31 cellular contexts compared by ENCODE assay signal in the genomic region with DNA sequence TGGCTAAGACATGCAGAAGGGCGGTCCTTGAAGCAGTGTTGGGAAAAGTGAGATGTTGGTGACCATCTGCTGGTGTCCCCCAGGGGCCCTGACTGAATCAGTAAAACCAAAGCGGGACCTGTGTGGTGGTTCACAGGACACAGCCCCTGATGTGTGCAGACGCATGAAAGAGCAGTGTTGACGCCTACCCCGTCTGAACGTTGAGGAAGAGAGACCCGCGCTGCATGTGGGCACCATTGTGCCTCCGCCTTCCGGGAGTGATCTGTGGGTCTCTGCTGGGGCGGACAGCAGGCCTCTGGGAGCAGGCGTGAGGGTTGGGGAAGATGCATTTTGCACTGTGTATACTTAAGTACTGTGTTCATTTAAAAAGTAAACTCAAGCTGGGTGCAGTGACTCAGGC.
"Had no signal": no experiment of that assay in that cellular context is flagged by ENCODE, and none has a peak within 500 bp of the region (broad histone marks: within the 10 kb centered on the region; RNA-seq: fewer than 3 reads in every experiment).

No MANE protein-coding gene starts in this region.

- H3K27ac ChIP-seq: ascending aorta, cardiac muscle cell, PC-9, RWPE1, SJCRH30, SK-N-MC had no signal

- H3K4me1 Mint-ChIP-seq: activated T-helper 17 cell treated with anti-CD3 and anti-CD28 coated beads, Interleukin-2, amount 50 U/mL, for 72 hours had no signal

- H3K4me3 Mint-ChIP-seq: activated CD4-positive, alpha-beta T cell treated with anti-CD3 and anti-CD28 coated beads, Interleukin-2, amount 10 ng/mL, durations not matched to agents 24 days and 14 days; activated naive CD8-positive, alpha-beta T cell treated with anti-CD3 and anti-CD28 coated beads for 36 hours; activated T-cell treated with anti-CD3 and anti-CD28 coated beads, Interleukin-2, amount 50 U/mL, for 72 hours; activated T-helper 17 cell treated with anti-CD3 and anti-CD28 coated beads, Interleukin-2, amount 50 U/mL, for 72 hours; T-helper 1 cell treated with Interleukin-12 subunit alpha and Interleukin-12 subunit beta and Interleukin-4 antibody, amounts not matched to agents 30 μg/mL and 1 μg/mL, for 36 hours; T-helper 2 cell treated with Interferon-gamma antibody and Interleukin-4, amounts not matched to agents 5 μg/mL and 100 μg/mL, for 36 hours had no signal

- H3K9me3 ChIP-seq: ascending aorta, SJCRH30 had no signal

- DNase-seq: activated CD4-positive, alpha-beta T cell treated with anti-CD3 and anti-CD28 coated beads, Interleukin-2, amount 10 ng/mL, durations not matched to agents 24 days and 14 days; activated CD4-positive, alpha-beta T cell treated with anti-CD3 and anti-CD28 coated beads, Interleukin-2, amount 50 U/mL, for 4 hours; activated CD8-positive, alpha-beta memory T cell treated with anti-CD3 and anti-CD28 coated beads, Interleukin-2, amount 50 U/mL, for 4 hours; activated effector memory CD4-positive, alpha-beta T cell treated with anti-CD3 and anti-CD28 coated beads, Interleukin-2, amount 50 U/mL, for 16 hours; activated naive CD4-positive, alpha-beta T cell; activated naive CD4-positive, alpha-beta T cell treated with anti-CD3 and anti-CD28 coated beads, Interleukin-2, amount 50 U/mL, for 16 hours; activated naive CD8-positive, alpha-beta T cell treated with anti-CD3 and anti-CD28 coated beads for 36 hours; activated T-cell treated with anti-CD3 and anti-CD28 coated beads, Interleukin-2, amount 50 U/mL, for 72 hours; amniotic stem cell; NCI-H1092 treated with DMSO at 0.1 percent for 48 hours; NCI-H1417; NCI-H146; NCI-H187; NCI-H2029 treated with DMSO at 0.1 percent for 48 hours; NCI-H2107; NCI-H2171; NCI-H510A; NCI-H526; NCI-H748 treated with DMSO at 0.1 percent for 48 hours; NK-92 treated with Interleukin-12 subunit alpha and Interleukin-12 subunit beta, amount 100 ng/mL, for 24 hours; PC-9; SHP77; SJCRH30 had no signal

- H3K9me3 Mint-ChIP-seq: activated CD4-positive, alpha-beta T cell treated with anti-CD3 and anti-CD28 coated beads, Interleukin-2, amount 10 ng/mL, durations not matched to agents 24 days and 14 days; activated naive CD8-positive, alpha-beta T cell treated with anti-CD3 and anti-CD28 coated beads for 36 hours; activated T-cell treated with anti-CD3 and anti-CD28 coated beads, Interleukin-2, amount 50 U/mL, for 72 hours; activated T-helper 17 cell treated with anti-CD3 and anti-CD28 coated beads, Interleukin-2, amount 50 U/mL, for 72 hours; T-helper 1 cell treated with Interleukin-12 subunit alpha and Interleukin-12 subunit beta and Interleukin-4 antibody, amounts not matched to agents 30 μg/mL and 1 μg/mL, for 36 hours; T-helper 2 cell treated with Interferon-gamma antibody and Interleukin-4, amounts not matched to agents 5 μg/mL and 100 μg/mL, for 36 hours had no signal

- H3K27ac Mint-ChIP-seq: activated CD4-positive, alpha-beta T cell treated with anti-CD3 and anti-CD28 coated beads, Interleukin-2, amount 10 ng/mL, durations not matched to agents 24 days and 14 days; activated naive CD8-positive, alpha-beta T cell treated with anti-CD3 and anti-CD28 coated beads for 36 hours; activated T-cell treated with anti-CD3 and anti-CD28 coated beads, Interleukin-2, amount 50 U/mL, for 72 hours; activated T-helper 17 cell treated with anti-CD3 and anti-CD28 coated beads, Interleukin-2, amount 50 U/mL, for 72 hours; T-helper 1 cell treated with Interleukin-12 subunit alpha and Interleukin-12 subunit beta and Interleukin-4 antibody, amounts not matched to agents 30 μg/mL and 1 μg/mL, for 36 hours; T-helper 2 cell treated with Interferon-gamma antibody and Interleukin-4, amounts not matched to agents 5 μg/mL and 100 μg/mL, for 36 hours had no signal

- H3K36me3 ChIP-seq: SJCRH30 had no signal

- H3K4me1 ChIP-seq: ascending aorta, SJCRH30 had no signal

- H3K4me3 ChIP-seq: ascending aorta, cardiac muscle cell, K562, PC-9, SJCRH30, SK-N-MC had no signal

- H3K27me3 ChIP-seq: ascending aorta, cardiac muscle cell, SJCRH30 had no signal

- H3K27me3 Mint-ChIP-seq: activated CD4-positive, alpha-beta T cell treated with anti-CD3 and anti-CD28 coated beads, Interleukin-2, amount 10 ng/mL, durations not matched to agents 24 days and 14 days; activated naive CD8-positive, alpha-beta T cell treated with anti-CD3 and anti-CD28 coated beads for 36 hours; activated T-helper 17 cell treated with anti-CD3 and anti-CD28 coated beads, Interleukin-2, amount 50 U/mL, for 72 hours had no signal

- H3K4me2 ChIP-seq: PC-9 had no signal
